In genomic region chr2:31243053-31243452, GRCh38 we compare ENCODE assay signal across 23 cellular contexts. TPM values are rescaled to one million over a fixed set of nuclear protein-coding genes. Genes with fewer than 3 reads are reported as not detected.
"Had no signal": no experiment of that assay in that cellular context is flagged by ENCODE, and none has a peak within 500 bp of the region (broad histone marks: within the 10 kb centered on the region; RNA-seq: fewer than 3 reads in every experiment).

No MANE protein-coding gene starts in this region.

- ATAC-seq: effector memory CD8-positive, alpha-beta T cell; esophagus mucosa; foreskin keratinocyte; gastrocnemius medialis; gastroesophageal sphincter; heart left ventricle; heart right ventricle had no signal

- H3K9me3 ChIP-seq: colonic mucosa, esophagus muscularis mucosa, esophagus squamous epithelium, gastrocnemius medialis, gastroesophageal sphincter, heart left ventricle, heart right ventricle had no signal

- H3K36me3 ChIP-seq: colonic mucosa, gastrocnemius medialis had no signal

- H3K4me3 ChIP-seq: colonic mucosa, coronary artery, dorsolateral prefrontal cortex, esophagus muscularis mucosa, esophagus squamous epithelium, gastrocnemius medialis, gastroesophageal sphincter, heart left ventricle, heart right ventricle had no signal

- DNase-seq: colonic mucosa; cortex of kidney; dermis blood vessel endothelial cell; effector CD4-positive, alpha-beta T cell; effector CD8-positive, alpha-beta T cell; effector memory CD4-positive, alpha-beta T cell; effector memory CD8-positive, alpha-beta T cell; endodermal cell; erythroblast; esophagus squamous epithelium; foreskin fibroblast; foreskin keratinocyte; foreskin melanocyte; gastrocnemius medialis; glutamatergic neuron; heart right ventricle had no signal

- H3K27me3 ChIP-seq: colonic mucosa, dorsolateral prefrontal cortex, esophagus muscularis mucosa, esophagus squamous epithelium, foreskin keratinocyte, gastrocnemius medialis, gastroesophageal sphincter, heart left ventricle, heart right ventricle had no signal

- H3K27ac ChIP-seq: colonic mucosa, coronary artery, dorsolateral prefrontal cortex, epithelial cell of prostate, esophagus muscularis mucosa, esophagus squamous epithelium, foreskin keratinocyte, gastroesophageal sphincter, heart left ventricle, heart right ventricle had no signal

- H3K4me1 ChIP-seq: colonic mucosa, foreskin keratinocyte had no signal

RNA-seq across cellular contexts. Expression of gene CAPN14, which starts 25.7 kb away (rescaled TPM):
- total RNA-seq: dermis blood vessel endothelial cell, gastrocnemius medialis had no signal
